9 cellular contexts compared by ENCODE assay signal in the genomic region with DNA sequence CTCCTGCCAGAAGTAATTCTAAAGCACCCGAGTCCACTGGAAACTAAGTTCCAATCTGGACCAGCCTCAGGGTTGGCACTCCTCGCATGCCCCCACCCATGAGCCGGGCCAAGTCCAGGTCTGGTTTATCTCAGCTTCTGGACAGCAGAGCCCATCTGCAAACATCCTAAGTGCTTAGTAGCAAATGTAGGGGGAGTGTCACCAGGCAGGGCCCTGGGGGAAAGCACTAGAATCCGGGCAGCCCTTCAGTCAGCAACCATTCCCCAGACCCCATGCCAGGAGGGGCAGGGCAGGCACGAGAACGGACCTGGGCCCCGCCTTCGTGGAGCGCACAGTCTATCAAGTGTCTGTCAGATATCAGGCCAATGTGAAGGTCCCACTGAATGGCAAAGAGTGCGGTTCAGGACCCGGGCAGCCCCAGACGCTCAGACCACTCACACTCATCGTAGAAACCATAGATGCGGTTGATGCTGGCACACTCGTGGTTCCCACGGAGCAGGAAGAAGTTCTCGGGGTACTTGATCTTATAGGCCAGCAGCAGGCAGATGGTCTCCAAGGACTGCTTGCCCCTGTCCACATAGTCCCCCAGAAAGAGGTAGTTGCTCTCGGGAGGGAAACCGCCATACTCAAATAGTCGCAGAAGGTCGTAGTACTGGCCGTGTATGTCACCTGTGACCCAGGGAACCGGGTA. TPM values are rescaled to one million over a fixed set of nuclear protein-coding genes. Genes with fewer than 3 reads are reported as not detected.
DNase-seq lines count a peak whose midpoint lies in the region; ATAC-seq, FAIRE-seq and TF ChIP-seq lines count a peak whose summit lies in the region.
"Had no signal": no experiment of that assay in that cellular context is flagged by ENCODE, and none has a peak within 500 bp of the region (broad histone marks: within the 10 kb centered on the region; RNA-seq: fewer than 3 reads in every experiment).

No MANE protein-coding gene starts in this region.

- no peaks in the 10 kb centered on the region for H3K9me3 ChIP-seq in left ventricle myocardium inferior (replicated peaks)
- no peaks in the 10 kb centered on the region for H3K9me3 ChIP-seq in small intestine (ENCODE audit: control insufficient read depth, low read depth)

- intact Hi-C loops in left ventricle myocardium inferior (cut with micrococcal nuclease): no loop called here

- FAIRE-seq in small intestine (lab: Jason Lieb, UNC): no peak

- DNase-seq in H7: no peak
- DNase-seq in activated T-cell treated with anti-CD3 and anti-CD28 coated beads, Interleukin-2, amount 50 U/mL, for 4 hours: no peak
- no peak for DNase-seq in left ventricle myocardium inferior
- peak; percentile 72 for DNase-seq in small intestine
- no peak for DNase-seq in NCI-H524 treated with DMSO at 0.1 percent for 48 hours (lab: John Stamatoyannopoulos, UW)
- DNase-seq in SHP77 (lab: John Stamatoyannopoulos, UW): no peak
- DNase-seq in GM19238 (ENCODE audit: insufficient read length, low spot score): no peak
- no peak for DNase-seq in superior temporal gyrus (ENCODE audit: extremely low spot score)

- H3K36me3 ChIP-seq in H7 (replicated peaks; ENCODE audit: control insufficient read depth, insufficient read depth, low read length) (peaks cover 21% of the 10 kb centered on the region), left ventricle myocardium inferior (peaks cover 48% of the 10 kb centered on the region), small intestine (ENCODE audit: control insufficient read depth in 2 of 2, insufficient read depth in 2 of 2, low read length in 2 of 2) (peaks cover 12 to 19% of the 10 kb centered on the region in 2 donors)

- WGBS in small intestine, 3 donors: 10 to 28% (median 12%) methylated on average over 23 of the region's 23 CpGs

- H3K27me3 Mint-ChIP-seq in activated T-cell treated with anti-CD3 and anti-CD28 coated beads, Interleukin-2, amount 50 U/mL, for 4 hours (ENCODE audit: low read depth): no peaks in the 10 kb centered on the region

- no peak for TF ChIP-seq CTCF in left ventricle myocardium inferior (IDR thresholded peaks at IDR 0.05; ENCODE audit: borderline replicate concordance)

- H3K27me3 ChIP-seq in H7 (ENCODE audit: control insufficient read depth, insufficient read depth, low read length): no peaks in the 10 kb centered on the region
- peaks cover 6% of the 10 kb centered on the region for H3K27me3 ChIP-seq in left ventricle myocardium inferior (ENCODE audit: low read depth)
- no peaks in the 10 kb centered on the region for H3K27me3 ChIP-seq in small intestine (ENCODE audit: control insufficient read depth in 2 of 2, insufficient read depth in 2 of 2, low read length in 2 of 2)

- H3K4me1 Mint-ChIP-seq in activated T-cell treated with anti-CD3 and anti-CD28 coated beads, Interleukin-2, amount 50 U/mL, for 4 hours (ENCODE audit: low read depth): peaks cover 64% of the 10 kb centered on the region

- peak overlapping the region; percentile 88 for H3K4me3 Mint-ChIP-seq in activated T-cell treated with anti-CD3 and anti-CD28 coated beads, Interleukin-2, amount 50 U/mL, for 4 hours

- no peak for ATAC-seq in activated T-cell treated with anti-CD3 and anti-CD28 coated beads, Interleukin-2, amount 50 U/mL, for 4 hours

- H3K9me3 Mint-ChIP-seq in activated T-cell treated with anti-CD3 and anti-CD28 coated beads, Interleukin-2, amount 50 U/mL, for 4 hours: no peaks in the 10 kb centered on the region

- peak overlapping the region; percentile 82 for H3K4me3 ChIP-seq in H7 (ENCODE audit: insufficient read depth, low read depth, low read length)
- H3K4me3 ChIP-seq in left ventricle myocardium inferior: peak overlapping the region; percentile 99
- H3K4me3 ChIP-seq in small intestine (ENCODE audit: low read depth in 1 of 2, low read length in 2 of 2): peak overlapping the region; percentile 76 to 97

- H3K4me1 ChIP-seq in left ventricle myocardium inferior: peaks cover 68% of the 10 kb centered on the region
- peaks cover 3 to 4% of the 10 kb centered on the region in 2 donors for H3K4me1 ChIP-seq in small intestine (ENCODE audit: control insufficient read depth in 2 of 2, insufficient read depth in 1 of 2, low read depth in 1 of 2, low read length in 1 of 2)

- H3K27ac ChIP-seq in left ventricle myocardium inferior (replicated peaks) (peak overlapping the region; percentile 99), small intestine (ENCODE audit: low read depth in 1 of 2, low read length in 1 of 2) (peak overlapping the region; percentile 92)

- peaks cover 5% of the 10 kb centered on the region for H3K36me3 Mint-ChIP-seq in activated T-cell treated with anti-CD3 and anti-CD28 coated beads, Interleukin-2, amount 50 U/mL, for 4 hours (ENCODE audit: insufficient read depth)

RNA-seq across cellular contexts. Expression of a gene that starts 1.3 kb away (rescaled TPM):
- 246 and 314 TPM in 2 replicates for total RNA-seq in H7 (2014; rRNA removed; shearing (Covaris generic))
- 100 to 1,000 TPM; 262 to 265 (median 264) TPM for total RNA-seq in activated T-cell treated with anti-CD3 and anti-CD28 coated beads, Interleukin-2, amount 50 U/mL, for 4 hours
- 86.0 TPM for total RNA-seq in left ventricle myocardium inferior
- polyA plus RNA-seq in small intestine: 100 to 1,000 TPM; 165 to 211 (median 210) TPM

RNA-seq across cellular contexts. Expression of a gene that starts 3.5 kb away (rescaled TPM):
- total RNA-seq in H7 (2014; rRNA removed; shearing (Covaris generic)): 0.44 and 0.52 TPM in 2 replicates
- 10 to 100 TPM; 63.5 to 90.1 (median 68.5) TPM for total RNA-seq in activated T-cell treated with anti-CD3 and anti-CD28 coated beads, Interleukin-2, amount 50 U/mL, for 4 hours
- 1.0 TPM for total RNA-seq in left ventricle myocardium inferior
- polyA plus RNA-seq in small intestine: 10 to 100 TPM in 1 of 3 donors, 1 to 10 TPM in 2; 2.5 to 18.1 (median 4.4) TPM
- total RNA-seq: lung microvascular endothelial cell had no signal

RNA-seq across cellular contexts. Expression of a gene that starts 8.6 kb away (rescaled TPM):
- 20.2 and 27.0 TPM in 2 replicates for total RNA-seq in H7 (2014; rRNA removed; shearing (Covaris generic))
- 10 to 100 TPM; 36.2 to 40.0 (median 36.2) TPM for total RNA-seq in activated T-cell treated with anti-CD3 and anti-CD28 coated beads, Interleukin-2, amount 50 U/mL, for 4 hours
- total RNA-seq in left ventricle myocardium inferior: 7.0 TPM
- polyA plus RNA-seq in small intestine: 10 to 100 TPM; 19.5 to 88.3 (median 58.6) TPM

RNA-seq across cellular contexts. Expression of a gene that starts 15.1 kb away (rescaled TPM):
- 0.07 and 0.17 TPM in 2 replicates for total RNA-seq in H7 (2014; rRNA removed; shearing (Covaris generic))
- 1 to 10 TPM; 1.4 to 2.2 (median 1.5) TPM for total RNA-seq in activated T-cell treated with anti-CD3 and anti-CD28 coated beads, Interleukin-2, amount 50 U/mL, for 4 hours
- 14.5 TPM for total RNA-seq in left ventricle myocardium inferior
- under 1 TPM in 1 of 3 donors, not detected in 2; 0.40 TPM for polyA plus RNA-seq in small intestine

RNA-seq across cellular contexts. Expression of a gene that starts 27.0 kb away (rescaled TPM):
- total RNA-seq in H7 (2014; rRNA removed; shearing (Covaris generic)): 3.7 and 4.4 TPM in 2 replicates
- total RNA-seq in activated T-cell treated with anti-CD3 and anti-CD28 coated beads, Interleukin-2, amount 50 U/mL, for 4 hours: 1 to 10 TPM in 2 of 3 donors, under 1 TPM in 1; 0.56 to 1.5 (median 1.4) TPM
- 0.82 TPM for total RNA-seq in left ventricle myocardium inferior
- 1 to 10 TPM in 2 of 3 donors, not detected in 1; 1.4 to 3.0 TPM for polyA plus RNA-seq in small intestine

Comparison
In these comparisons a context has a peak if more than half of its experiments do, and no peak if none do; other contexts are left out.
1. RNA of a gene that starts 3.5 kb away (total RNA-seq): 63.5 to 90.1 TPM in activated T-cell treated with anti-CD3 and anti-CD28 coated beads, Interleukin-2, amount 50 U/mL, for 4 hours; 1.0 TPM in left ventricle myocardium inferior (single experiment) and 0.44 to 0.52 TPM in H7; every median in the first group is over 10 times any median in the second.
2. Peak in every context shown above with its lines, with median percentiles within 50 percentile points of each other: H3K4me3 ChIP-seq.